In the genomic region with DNA sequence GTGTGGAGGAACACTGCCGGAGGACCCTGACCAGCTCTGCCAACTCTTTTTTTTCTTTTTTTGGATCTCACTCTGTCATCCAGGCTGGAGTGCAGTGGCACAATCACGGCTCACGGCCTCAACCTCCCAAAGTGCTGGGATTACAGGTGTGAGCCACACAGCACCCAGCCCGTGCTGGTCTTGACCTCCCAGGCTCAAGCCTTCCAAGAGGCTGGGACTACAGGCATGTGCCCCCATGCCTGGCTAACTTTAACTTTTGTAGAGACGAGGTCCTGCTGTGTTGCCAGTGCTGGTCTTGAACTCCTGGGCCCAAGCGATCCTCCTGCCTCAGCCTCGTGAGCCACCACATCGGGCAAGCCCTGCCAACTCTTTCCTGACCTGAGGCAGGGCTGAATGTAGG, we compare ENCODE assay signal across 1 cellular context.
TF ChIP-seq lines count a peak whose summit lies in the region.

No MANE protein-coding gene starts in this region.

TF ChIP-seq in GM23338, 12 proteins besides CTCF, POLR2A, EP300 and RAD21 (continued from another document):
- TF ChIP-seq, protein P1, sequence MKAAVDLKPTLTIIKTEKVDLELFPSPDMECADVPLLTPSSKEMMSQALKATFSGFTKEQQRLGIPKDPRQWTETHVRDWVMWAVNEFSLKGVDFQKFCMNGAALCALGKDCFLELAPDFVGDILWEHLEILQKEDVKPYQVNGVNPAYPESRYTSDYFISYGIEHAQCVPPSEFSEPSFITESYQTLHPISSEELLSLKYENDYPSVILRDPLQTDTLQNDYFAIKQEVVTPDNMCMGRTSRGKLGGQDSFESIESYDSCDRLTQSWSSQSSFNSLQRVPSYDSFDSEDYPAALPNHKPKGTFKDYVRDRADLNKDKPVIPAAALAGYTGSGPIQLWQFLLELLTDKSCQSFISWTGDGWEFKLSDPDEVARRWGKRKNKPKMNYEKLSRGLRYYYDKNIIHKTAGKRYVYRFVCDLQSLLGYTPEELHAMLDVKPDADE (IDR thresholded peaks at IDR 0.05): no peak
- TF ChIP-seq, protein P2, sequence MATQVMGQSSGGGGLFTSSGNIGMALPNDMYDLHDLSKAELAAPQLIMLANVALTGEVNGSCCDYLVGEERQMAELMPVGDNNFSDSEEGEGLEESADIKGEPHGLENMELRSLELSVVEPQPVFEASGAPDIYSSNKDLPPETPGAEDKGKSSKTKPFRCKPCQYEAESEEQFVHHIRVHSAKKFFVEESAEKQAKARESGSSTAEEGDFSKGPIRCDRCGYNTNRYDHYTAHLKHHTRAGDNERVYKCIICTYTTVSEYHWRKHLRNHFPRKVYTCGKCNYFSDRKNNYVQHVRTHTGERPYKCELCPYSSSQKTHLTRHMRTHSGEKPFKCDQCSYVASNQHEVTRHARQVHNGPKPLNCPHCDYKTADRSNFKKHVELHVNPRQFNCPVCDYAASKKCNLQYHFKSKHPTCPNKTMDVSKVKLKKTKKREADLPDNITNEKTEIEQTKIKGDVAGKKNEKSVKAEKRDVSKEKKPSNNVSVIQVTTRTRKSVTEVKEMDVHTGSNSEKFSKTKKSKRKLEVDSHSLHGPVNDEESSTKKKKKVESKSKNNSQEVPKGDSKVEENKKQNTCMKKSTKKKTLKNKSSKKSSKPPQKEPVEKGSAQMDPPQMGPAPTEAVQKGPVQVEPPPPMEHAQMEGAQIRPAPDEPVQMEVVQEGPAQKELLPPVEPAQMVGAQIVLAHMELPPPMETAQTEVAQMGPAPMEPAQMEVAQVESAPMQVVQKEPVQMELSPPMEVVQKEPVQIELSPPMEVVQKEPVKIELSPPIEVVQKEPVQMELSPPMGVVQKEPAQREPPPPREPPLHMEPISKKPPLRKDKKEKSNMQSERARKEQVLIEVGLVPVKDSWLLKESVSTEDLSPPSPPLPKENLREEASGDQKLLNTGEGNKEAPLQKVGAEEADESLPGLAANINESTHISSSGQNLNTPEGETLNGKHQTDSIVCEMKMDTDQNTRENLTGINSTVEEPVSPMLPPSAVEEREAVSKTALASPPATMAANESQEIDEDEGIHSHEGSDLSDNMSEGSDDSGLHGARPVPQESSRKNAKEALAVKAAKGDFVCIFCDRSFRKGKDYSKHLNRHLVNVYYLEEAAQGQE (IDR thresholded peaks at IDR 0.05; ENCODE audit: unreplicated experiment): no peak
- TF ChIP-seq ZNF114 (CRISPR knock-in tag; IDR thresholded peaks at IDR 0.05) (no peak), NANOG (IDR thresholded peaks at IDR 0.05; ENCODE audit: borderline replicate concordance) (no peak), STAT1 (IDR thresholded peaks at IDR 0.05; ENCODE audit: unreplicated experiment) (no peak), CREB1 (CRISPR knock-in tag; IDR thresholded peaks at IDR 0.05; ENCODE audit: low read depth) (no peak), EZH2phosphoT487 (IDR thresholded peaks at IDR 0.05; ENCODE audit: unreplicated experiment) (no peak)
- TF ChIP-seq, protein P3, sequence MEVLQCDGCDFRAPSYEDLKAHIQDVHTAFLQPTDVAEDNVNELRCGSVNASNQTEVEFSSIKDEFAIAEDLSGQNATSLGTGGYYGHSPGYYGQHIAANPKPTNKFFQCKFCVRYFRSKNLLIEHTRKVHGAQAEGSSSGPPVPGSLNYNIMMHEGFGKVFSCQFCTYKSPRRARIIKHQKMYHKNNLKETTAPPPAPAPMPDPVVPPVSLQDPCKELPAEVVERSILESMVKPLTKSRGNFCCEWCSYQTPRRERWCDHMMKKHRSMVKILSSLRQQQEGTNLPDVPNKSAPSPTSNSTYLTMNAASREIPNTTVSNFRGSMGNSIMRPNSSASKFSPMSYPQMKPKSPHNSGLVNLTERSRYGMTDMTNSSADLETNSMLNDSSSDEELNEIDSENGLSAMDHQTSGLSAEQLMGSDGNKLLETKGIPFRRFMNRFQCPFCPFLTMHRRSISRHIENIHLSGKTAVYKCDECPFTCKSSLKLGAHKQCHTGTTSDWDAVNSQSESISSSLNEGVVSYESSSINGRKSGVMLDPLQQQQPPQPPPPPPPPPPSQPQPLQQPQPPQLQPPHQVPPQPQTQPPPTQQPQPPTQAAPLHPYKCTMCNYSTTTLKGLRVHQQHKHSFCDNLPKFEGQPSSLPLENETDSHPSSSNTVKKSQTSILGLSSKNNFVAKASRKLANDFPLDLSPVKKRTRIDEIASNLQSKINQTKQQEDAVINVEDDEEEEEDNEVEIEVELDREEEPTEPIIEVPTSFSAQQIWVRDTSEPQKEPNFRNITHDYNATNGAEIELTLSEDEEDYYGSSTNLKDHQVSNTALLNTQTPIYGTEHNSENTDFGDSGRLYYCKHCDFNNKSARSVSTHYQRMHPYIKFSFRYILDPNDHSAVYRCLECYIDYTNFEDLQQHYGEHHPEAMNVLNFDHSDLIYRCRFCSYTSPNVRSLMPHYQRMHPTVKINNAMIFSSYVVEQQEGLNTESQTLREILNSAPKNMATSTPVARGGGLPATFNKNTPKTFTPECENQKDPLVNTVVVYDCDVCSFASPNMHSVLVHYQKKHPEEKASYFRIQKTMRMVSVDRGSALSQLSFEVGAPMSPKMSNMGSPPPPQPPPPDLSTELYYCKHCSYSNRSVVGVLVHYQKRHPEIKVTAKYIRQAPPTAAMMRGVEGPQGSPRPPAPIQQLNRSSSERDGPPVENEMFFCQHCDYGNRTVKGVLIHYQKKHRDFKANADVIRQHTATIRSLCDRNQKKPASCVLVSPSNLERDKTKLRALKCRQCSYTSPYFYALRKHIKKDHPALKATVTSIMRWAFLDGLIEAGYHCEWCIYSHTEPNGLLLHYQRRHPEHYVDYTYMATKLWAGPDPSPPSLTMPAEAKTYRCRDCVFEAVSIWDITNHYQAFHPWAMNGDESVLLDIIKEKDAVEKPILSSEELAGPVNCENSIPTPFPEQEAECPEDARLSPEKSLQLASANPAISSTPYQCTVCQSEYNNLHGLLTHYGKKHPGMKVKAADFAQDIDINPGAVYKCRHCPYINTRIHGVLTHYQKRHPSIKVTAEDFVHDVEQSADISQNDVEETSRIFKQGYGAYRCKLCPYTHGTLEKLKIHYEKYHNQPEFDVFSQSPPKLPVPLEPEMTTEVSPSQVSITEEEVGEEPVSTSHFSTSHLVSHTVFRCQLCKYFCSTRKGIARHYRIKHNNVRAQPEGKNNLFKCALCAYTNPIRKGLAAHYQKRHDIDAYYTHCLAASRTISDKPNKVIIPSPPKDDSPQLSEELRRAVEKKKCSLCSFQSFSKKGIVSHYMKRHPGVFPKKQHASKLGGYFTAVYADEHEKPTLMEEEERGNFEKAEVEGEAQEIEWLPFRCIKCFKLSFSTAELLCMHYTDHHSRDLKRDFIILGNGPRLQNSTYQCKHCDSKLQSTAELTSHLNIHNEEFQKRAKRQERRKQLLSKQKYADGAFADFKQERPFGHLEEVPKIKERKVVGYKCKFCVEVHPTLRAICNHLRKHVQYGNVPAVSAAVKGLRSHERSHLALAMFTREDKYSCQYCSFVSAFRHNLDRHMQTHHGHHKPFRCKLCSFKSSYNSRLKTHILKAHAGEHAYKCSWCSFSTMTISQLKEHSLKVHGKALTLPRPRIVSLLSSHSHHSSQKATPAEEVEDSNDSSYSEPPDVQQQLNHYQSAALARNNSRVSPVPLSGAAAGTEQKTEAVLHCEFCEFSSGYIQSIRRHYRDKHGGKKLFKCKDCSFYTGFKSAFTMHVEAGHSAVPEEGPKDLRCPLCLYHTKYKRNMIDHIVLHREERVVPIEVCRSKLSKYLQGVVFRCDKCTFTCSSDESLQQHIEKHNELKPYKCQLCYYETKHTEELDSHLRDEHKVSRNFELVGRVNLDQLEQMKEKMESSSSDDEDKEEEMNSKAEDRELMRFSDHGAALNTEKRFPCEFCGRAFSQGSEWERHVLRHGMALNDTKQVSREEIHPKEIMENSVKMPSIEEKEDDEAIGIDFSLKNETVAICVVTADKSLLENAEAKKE (CRISPR knock-in tag; IDR thresholded peaks at IDR 0.05): no peak
TF ChIP-seq in GM23338: peak in this region for 0.
